Comparison of ENCODE assay signal across 17 cellular contexts in genomic region chr12:77213316-77213715, GRCh38.
DNase-seq lines count a peak whose midpoint lies in the region; ATAC-seq, FAIRE-seq and TF ChIP-seq lines count a peak whose summit lies in the region.
"Had no signal": no experiment of that assay in that cellular context is flagged by ENCODE, and none has a peak within 500 bp of the region (broad histone marks: within the 10 kb centered on the region; RNA-seq: fewer than 3 reads in every experiment).

No MANE protein-coding gene starts in this region.

- no CpG with 5 or more reads among the region's 5 CpGs for WGBS in IMR-90 (ENCODE audit: extremely low coverage in 2 of 2, insufficient read length in 1 of 2), 2 experiments
- WGBS in esophagus squamous epithelium, 2 donors = 23 to 37% methylated on average over 5 of the region's 5 CpGs

- no peak overlapping the region; the same call in 1 of the 2 replicates for H4K91ac ChIP-seq in IMR-90 (ENCODE audit: insufficient read depth, low read depth, low read length)

- H2BK5ac ChIP-seq in IMR-90 (ENCODE audit: low read depth, low read length, poor library complexity, severe bottlenecking) = no peak overlapping the region

- H2BK15ac ChIP-seq in IMR-90 (ENCODE audit: low read depth, low read length) = no peak overlapping the region; the same call in 2 of the 3 replicates

- H3K9ac ChIP-seq in IMR-90 (ENCODE audit: low read depth, low read length) (no peak overlapping the region), colonic mucosa (ENCODE audit: low read depth in 2 of 2, low read length in 2 of 2) (no peak overlapping the region), kidney (ENCODE audit: low read length in 2 of 2) (no peak overlapping the region)

- no peaks in the 10 kb centered on the region for H3K79me1 ChIP-seq in IMR-90 (ENCODE audit: low read depth in 1 of 2, low read length in 2 of 2)

- H4K5ac ChIP-seq in IMR-90 (ENCODE audit: low read depth, low read length) = no peak overlapping the region; the same call in 1 of the 2 replicates

- H3K27ac ChIP-seq in IMR-90 (ENCODE audit: insufficient read depth, low read length) (no peak overlapping the region), colonic mucosa (peak overlapping the region; percentile 21), esophagus squamous epithelium (no peak overlapping the region), kidney (ENCODE audit: low read depth in 2 of 2, low read length in 2 of 2) (no peak overlapping the region)
- H3K27ac ChIP-seq: prostate gland, suprapubic skin had no signal

- TF ChIP-seq POLR2A in IMR-90 (IDR thresholded peaks at IDR 0.05; ENCODE audit: low read depth, low read length) (no peak), esophagus squamous epithelium (IDR thresholded peaks at IDR 0.05) (no peak)

- H3K56ac ChIP-seq in IMR-90 (ENCODE audit: extremely low read depth, insufficient read depth, low read length) = no peak overlapping the region

- H3K4me1 ChIP-seq in IMR-90 (ENCODE audit: control insufficient read depth, insufficient read depth, low read length) (no peaks in the 10 kb centered on the region; the same call in 1 of the 2 replicates), colonic mucosa (no peaks in the 10 kb centered on the region), esophagus squamous epithelium (no peaks in the 10 kb centered on the region), kidney (ENCODE audit: control insufficient read depth in 1 of 2, insufficient read depth in 1 of 2, low read depth in 1 of 2, low read length in 2 of 2) (no peaks in the 10 kb centered on the region)
- H3K4me1 ChIP-seq: prostate gland, suprapubic skin had no signal

- peak overlapping the region; percentile 70; the same call in 1 of the 2 replicates for H2BK20ac ChIP-seq in IMR-90 (ENCODE audit: low read depth, low read length)

- peak overlapping the region; percentile 6; the same call in 1 of the 2 replicates for H2BK120ac ChIP-seq in IMR-90 (ENCODE audit: low read depth, low read length)

- no peaks in the 10 kb centered on the region for H3K36me3 ChIP-seq in IMR-90 (ENCODE audit: control insufficient read depth, insufficient read depth, low read length)
- no peaks in the 10 kb centered on the region for H3K36me3 ChIP-seq in colonic mucosa
- no peaks in the 10 kb centered on the region for H3K36me3 ChIP-seq in esophagus squamous epithelium
- no peaks in the 10 kb centered on the region for H3K36me3 ChIP-seq in kidney (ENCODE audit: control insufficient read depth in 1 of 2, insufficient read depth in 2 of 2, low read length in 2 of 2)
- H3K36me3 ChIP-seq: prostate gland, suprapubic skin had no signal

- H3K4me3 ChIP-seq in IMR-90 (ENCODE audit: insufficient read depth, low read depth, low read length) = no peak overlapping the region
- no peak overlapping the region for H3K4me3 ChIP-seq in colonic mucosa
- H3K4me3 ChIP-seq in esophagus squamous epithelium = no peak overlapping the region
- no peak overlapping the region for H3K4me3 ChIP-seq in kidney (ENCODE audit: low read length in 2 of 2)
- H3K4me3 ChIP-seq: prostate gland, suprapubic skin had no signal

- H2AK5ac ChIP-seq in IMR-90 (ENCODE audit: low read depth, low read length) = no peak overlapping the region

- no peaks in the 10 kb centered on the region for H4K20me1 ChIP-seq in IMR-90 (ENCODE audit: insufficient read depth, low read length)

- H2AK9ac ChIP-seq in IMR-90 (replicated peaks; ENCODE audit: low read depth, low read length, poor library complexity) = no peak overlapping the region

- ATAC-seq in IMR-90 (ENCODE audit: low read depth) = no peak
- ATAC-seq in left lobe of liver = peak; percentile 13

- DNase-seq in IMR-90 = no peak
- peak; percentile 68 for DNase-seq in colonic mucosa
- no peak for DNase-seq in left lobe of liver (ENCODE audit: low spot score)
- peak; percentile 63 for DNase-seq in superior temporal gyrus (ENCODE audit: extremely low spot score)
- DNase-seq in RCC 7860 (ENCODE audit: low spot score) = no peak
- DNase-seq in esophagus squamous epithelium (lab: John Stamatoyannopoulos, UW) = no peak
- DNase-seq in kidney = no peak
- DNase-seq: activated CD4-positive, alpha-beta T cell treated with anti-CD3 and anti-CD28 coated beads, Interleukin-2, amount 10 ng/mL, durations not matched to agents 24 days and 14 days; central memory CD4-positive, alpha-beta T cell; DMS79 treated with DMSO at 0.1 percent for 48 hours; NCI-H1694; NCI-H510A treated with DMSO at 0.1 percent for 48 hours; stimulated activated CD4-positive, alpha-beta T cell treated with anti-CD3 and anti-CD28 coated beads, Interleukin-1b, Interleukin-23, amount 100 ng/mL, for 48 hours had no signal

- TF ChIP-seq CTCF in IMR-90 (conservative IDR thresholded peaks at IDR 0.05; ENCODE audit: low read depth, low read length) = no peak
- peak; percentile 25 for TF ChIP-seq CTCF in colonic mucosa (IDR thresholded peaks at IDR 0.05)
- TF ChIP-seq CTCF in esophagus squamous epithelium (IDR thresholded peaks at IDR 0.05) = no peak
- TF ChIP-seq CTCF in kidney (IDR thresholded peaks at IDR 0.05; ENCODE audit: borderline replicate concordance, extremely low read depth, insufficient read depth) = no peak

- H3K18ac ChIP-seq in IMR-90 (ENCODE audit: low read depth, low read length) = no peak overlapping the region

- H3K9me1 ChIP-seq in IMR-90 (ENCODE audit: insufficient read depth, low read length) = no peaks in the 10 kb centered on the region

- no peak overlapping the region; the same call in 1 of the 2 replicates for H3K14ac ChIP-seq in IMR-90 (replicated peaks; ENCODE audit: low read depth, low read length)

- in situ Hi-C loops in IMR-90 (cut with MboI; ENCODE audit: low sequenced_read_pairs) = no loop called here

- H3K27me3 ChIP-seq in IMR-90 (ENCODE audit: control insufficient read depth, insufficient read depth, low read length) (no peaks in the 10 kb centered on the region), colonic mucosa (no peaks in the 10 kb centered on the region), esophagus squamous epithelium (no peaks in the 10 kb centered on the region)
- H3K27me3 ChIP-seq: suprapubic skin had no signal

- H3K4ac ChIP-seq in IMR-90 (ENCODE audit: low read depth, low read length) = no peak overlapping the region

- no peaks in the 10 kb centered on the region for H3K9me3 ChIP-seq in IMR-90 (ENCODE audit: control insufficient read depth, insufficient read depth, low read length)
- no peaks in the 10 kb centered on the region for H3K9me3 ChIP-seq in colonic mucosa
- no peaks in the 10 kb centered on the region for H3K9me3 ChIP-seq in esophagus squamous epithelium
- H3K9me3 ChIP-seq in kidney (ENCODE audit: control insufficient read depth in 1 of 2, low read length in 2 of 2) = no peaks in the 10 kb centered on the region
- H3K9me3 ChIP-seq: prostate gland had no signal

- no TSS peak for BruUV-seq in IMR-90 (replicated peaks; lab: Mats Ljungman, UMichigan)

- H2AFZ ChIP-seq in IMR-90 (replicated peaks; ENCODE audit: low read length, poor library complexity) = no peak overlapping the region

- dilution Hi-C loops in IMR-90 (cut with HindIII; ENCODE audit: low sequenced_read_pairs, unreplicated experiment) = no loop called here

- H3K4me2 ChIP-seq in IMR-90 (ENCODE audit: low read depth, low read length) = no peak overlapping the region

- intact Hi-C loops in IMR-90 (cut with micrococcal nuclease) (no loop called here), colonic mucosa (cut with DNase I) (no loop called here), esophagus squamous epithelium (cut with DNase I) (no loop called here), kidney (cut with DNase I) (no loop called here)

- CTCF ChIA-PET in IMR-90 (lab: Yijun Ruan, JAX) = no interaction called here

- no peak for TF ChIP-seq RAD21 in IMR-90 (IDR thresholded peaks at IDR 0.05; ENCODE audit: low read length)

- H4K8ac ChIP-seq in IMR-90 (ENCODE audit: low read depth in 2 of 2, low read length in 2 of 2) = no peak overlapping the region

- H3K23ac ChIP-seq in IMR-90 (ENCODE audit: low read depth, low read length) = no peak overlapping the region

- POLR2A ChIA-PET in IMR-90 (lab: Charles Lee; ENCODE audit: unreplicated experiment) = no interaction called here

- FAIRE-seq in RCC 7860 (lab: Jason Lieb, UNC) (no peak), kidney (lab: Jason Lieb, UNC) (no peak)
- FAIRE-seq: endometrium, keratinocyte had no signal

TF ChIP-seq in IMR-90, 13 proteins besides CTCF, POLR2A, EP300 and RAD21:
- TF ChIP-seq NFE2L2 (IDR thresholded peaks at IDR 0.05; ENCODE audit: low read depth, low read length) = no peak
- no peak for TF ChIP-seq BHLHE40 (IDR thresholded peaks at IDR 0.05; ENCODE audit: low read depth, low read length)
- TF ChIP-seq SMC3 (IDR thresholded peaks at IDR 0.05; ENCODE audit: low read depth, low read length) = no peak
- no peak for TF ChIP-seq MXI1 (IDR thresholded peaks at IDR 0.05; ENCODE audit: borderline replicate concordance, low read depth, low read length)
- TF ChIP-seq RFX5 (IDR thresholded peaks at IDR 0.05; ENCODE audit: low read depth, low read length) = no peak
- no peak for TF ChIP-seq MAFK (IDR thresholded peaks at IDR 0.05; ENCODE audit: low read depth, low read length)
- no peak for TF ChIP-seq CEBPB (IDR thresholded peaks at IDR 0.05; ENCODE audit: low read depth, low read length)
- no peak for TF ChIP-seq MAZ (IDR thresholded peaks at IDR 0.05; ENCODE audit: borderline replicate concordance, low read depth, low read length)
- no peak for TF ChIP-seq ELK1 (IDR thresholded peaks at IDR 0.05; ENCODE audit: borderline replicate concordance, low read depth, low read length)
- no peak for TF ChIP-seq FOS (IDR thresholded peaks at IDR 0.05; ENCODE audit: low read depth, low read length)
- TF ChIP-seq RCOR1 (IDR thresholded peaks at IDR 0.05; ENCODE audit: insufficient replicate concordance, low read length) = no peak
- TF ChIP-seq CHD1 (IDR thresholded peaks at IDR 0.05; ENCODE audit: low read depth, low read length) = no peak
- TF ChIP-seq USF2 (IDR thresholded peaks at IDR 0.05; ENCODE audit: low read depth, low read length) = no peak

Comparison
In these comparisons a context has a peak if more than half of its experiments do, and no peak if none do; other contexts are left out.
1. DNase-seq: peak in colonic mucosa (single experiment) and superior temporal gyrus (single experiment); none in IMR-90 (single experiment), left lobe of liver (single experiment), RCC 7860 (single experiment), esophagus squamous epithelium (single experiment) and kidney (single experiment).